Comparison of ENCODE assay signal across 8 cellular contexts in genomic region chr11:129364143-129364654, GRCh38. TPM values are rescaled to one million over a fixed set of nuclear protein-coding genes. Genes with fewer than 3 reads are reported as not detected.
DNase-seq lines count a peak whose midpoint lies in the region; ATAC-seq and TF ChIP-seq lines count a peak whose summit lies in the region.

No MANE protein-coding gene starts in this region.

- no peak overlapping the region for H3K27ac ChIP-seq in caudate nucleus (ENCODE audit: low read depth, low read length)

- peaks cover 32% of the 10 kb centered on the region for H3K27me3 Mint-ChIP-seq in WTC11 (ENCODE audit: low read depth)

- ATAC-seq in GM18870 (IDR thresholded peaks at IDR 0.05; ENCODE audit: unreplicated experiment) (peak; percentile 99), HG03097 (IDR thresholded peaks at IDR 0.05; ENCODE audit: low FRiP score, unreplicated experiment) (peak; percentile 100), WTC11 (peak; percentile 100), left colon (peak; percentile 91)

- DNase-seq in AG20443 (ENCODE audit: low spot score) (peak; percentile 84), NCI-H2196 (lab: John Stamatoyannopoulos, UW; ENCODE audit: unreplicated experiment) (peak; percentile 91), WTC11 (ENCODE audit: low spot score) (peak; percentile 92), caudate nucleus (lab: John Stamatoyannopoulos, UW) (peak in 55 of 61 donors; percentile 12 to 85 (median 51)), left colon (peak; percentile 73 to 84)
- DNase-seq in stimulated activated CD4-positive, alpha-beta T cell treated with anti-CD3 and anti-CD28 coated beads, Interleukin-4, amount 100 ng/mL, for 1 hour = peak; percentile 75

- POLR2A ChIA-PET in WTC11 (lab: Charles Lee) = no interaction called here

- CTCF ChIA-PET in WTC11 (lab: Charles Lee) = interaction anchor here (0.5 to 1.8 kb wide), 10 partner anchors 9 to 473 kb away, joined by 3 to 15 read pairs (median 5); partner anchors contain the start of gene BARX2

- 0 out of 2 replicates have a peak, but pooled peaks cover 4% of the 10 kb centered on the region for H3K4me1 Mint-ChIP-seq in WTC11

- no peaks in the 10 kb centered on the region for H3K9me3 Mint-ChIP-seq in WTC11

- intact Hi-C loops in left colon (cut with DNase I, micrococcal nuclease) = no loop called here

- no peak overlapping the region for H3K27ac Mint-ChIP-seq in WTC11

- no peak overlapping the region for H3K4me3 Mint-ChIP-seq in WTC11

- TF ChIP-seq CTCF in WTC11 (IDR thresholded peaks at IDR 0.05) = peak; percentile 90

- H3K36me3 Mint-ChIP-seq in WTC11 = no peaks in the 10 kb centered on the region

TF ChIP-seq in WTC11, 78 proteins besides CTCF, POLR2A, EP300 and RAD21 (continues in another document):
- TF ChIP-seq GABPB1 (CRISPR knock-in tag; IDR thresholded peaks at IDR 0.05) = peak; percentile 42; the same call in 1 of the 2 replicates
- no peak for TF ChIP-seq MXD4 (CRISPR knock-in tag; IDR thresholded peaks at IDR 0.05; ENCODE audit: borderline replicate concordance)
- no peak for TF ChIP-seq ARID4B (CRISPR knock-in tag; IDR thresholded peaks at IDR 0.05; ENCODE audit: borderline replicate concordance)
- TF ChIP-seq EMX1 (CRISPR knock-in tag; IDR thresholded peaks at IDR 0.05) = no peak
- TF ChIP-seq AR (CRISPR knock-in tag; IDR thresholded peaks at IDR 0.05) = no peak
- TF ChIP-seq ATF1 (CRISPR knock-in tag; IDR thresholded peaks at IDR 0.05) = no peak
- peak; percentile 55; the same call in 1 of the 2 replicates for TF ChIP-seq SP1 (CRISPR knock-in tag; conservative IDR thresholded peaks at IDR 0.05)
- TF ChIP-seq SMAD4 (CRISPR knock-in tag; IDR thresholded peaks at IDR 0.05) = no peak
- peak; percentile 50; the same call in 1 of the 2 replicates for TF ChIP-seq AFF4 (CRISPR knock-in tag; IDR thresholded peaks at IDR 0.05; ENCODE audit: borderline replicate concordance)
- TF ChIP-seq ETV6 (CRISPR knock-in tag; IDR thresholded peaks at IDR 0.05) = peak; percentile 66; the same call in 1 of the 2 replicates
- no peak for TF ChIP-seq FOXJ3 (CRISPR knock-in tag; IDR thresholded peaks at IDR 0.05; ENCODE audit: borderline replicate concordance)
- TF ChIP-seq HMGXB4 (CRISPR knock-in tag; IDR thresholded peaks at IDR 0.05) = peak; percentile 96
- TF ChIP-seq TEAD1 (CRISPR knock-in tag; IDR thresholded peaks at IDR 0.05) = peak; percentile 75; the same call in 1 of the 2 replicates
- TF ChIP-seq ZBTB21 (CRISPR knock-in tag; IDR thresholded peaks at IDR 0.05; ENCODE audit: borderline replicate concordance) = peak; percentile 69; the same call in 1 of the 2 replicates
- TF ChIP-seq FOXK1 (CRISPR knock-in tag; IDR thresholded peaks at IDR 0.05) = no peak
- TF ChIP-seq NFE2L1 (CRISPR knock-in tag; IDR thresholded peaks at IDR 0.05) = no peak
- no peak for TF ChIP-seq ZNF396 (CRISPR knock-in tag; IDR thresholded peaks at IDR 0.05; ENCODE audit: borderline replicate concordance)
- TF ChIP-seq NFATC4 (CRISPR knock-in tag; IDR thresholded peaks at IDR 0.05) = no peak
- TF ChIP-seq CREM (CRISPR knock-in tag; IDR thresholded peaks at IDR 0.05) = 0 out of 2 replicates have a peak, but pooled peaks have one; percentile 34
- peak; percentile 69; the same call in 1 of the 2 replicates for TF ChIP-seq MAX (CRISPR knock-in tag; IDR thresholded peaks at IDR 0.05)

RNA-seq across cellular contexts. Expression of gene BARX2, which starts 11.4 kb away (rescaled TPM):
- total RNA-seq in WTC11 (2021) (not detected in 3 replicates), left colon (10 to 100 TPM; 11.6 to 31.3 TPM)

Comparison
In these comparisons a context has a peak if more than half of its experiments do, and no peak if none do; other contexts are left out.
1. RNA of gene BARX2, which starts 11.4 kb away (total RNA-seq): 11.6 to 31.3 TPM in left colon; not detected in WTC11; every median in the first group is over 10 times any median in the second.
2. Peak in every context shown above with its lines, with median percentiles within 50 percentile points of each other: DNase-seq and ATAC-seq.